8 cellular contexts compared by ENCODE assay signal in the genomic region with DNA sequence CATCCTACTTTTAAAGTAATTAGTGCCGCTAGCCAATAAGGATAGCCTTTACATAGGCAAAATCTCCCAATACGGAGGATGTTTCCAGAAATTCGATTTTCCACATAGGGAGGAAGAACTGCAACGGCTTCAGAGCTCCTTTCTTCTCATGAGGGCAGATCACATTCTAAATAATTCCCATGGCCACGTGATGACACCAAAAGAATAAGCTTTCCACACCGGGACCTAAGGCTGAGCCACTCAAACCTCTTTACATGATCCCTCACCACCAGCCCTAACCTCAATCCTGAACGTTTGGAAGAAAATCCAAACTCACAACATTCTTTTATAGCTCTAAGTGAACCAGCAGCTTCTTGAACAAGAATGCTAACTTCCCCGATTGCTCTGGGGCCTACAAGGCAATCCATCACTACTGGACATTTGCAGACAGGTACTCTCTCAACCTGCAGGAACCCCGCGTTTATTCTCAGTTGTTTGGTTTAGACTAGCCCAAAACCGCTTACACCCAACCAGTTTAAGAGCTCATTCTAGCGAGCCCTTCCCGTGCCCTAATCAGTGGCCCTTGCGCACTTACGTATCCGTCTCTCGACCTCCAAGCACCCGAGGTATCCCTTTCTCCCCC. TPM values are rescaled to one million over a fixed set of nuclear protein-coding genes. Genes with fewer than 3 reads are reported as not detected.
DNase-seq lines count a peak whose midpoint lies in the region; ATAC-seq lines count a peak whose summit lies in the region.

No MANE protein-coding gene starts in this region.

- DNase-seq in activated T-cell treated with anti-CD3 and anti-CD28 coated beads for 48 hours (ENCODE audit: low read depth) (peak; percentile 6), NCI-H748 (lab: John Stamatoyannopoulos, UW; ENCODE audit: unreplicated experiment) (peak; percentile 30), cerebellar cortex (ENCODE audit: low spot score) (peak; percentile 43), activated gamma-delta T cell treated with Interleukin-2 at 50 U/mL for 16 hours (no peak)
- no peak for DNase-seq in activated T-cell treated with anti-CD3 and anti-CD28 coated beads, Interleukin-2, amount 50 U/mL, for 1 hour
- DNase-seq in stimulated activated CD4-positive, alpha-beta T cell treated with anti-CD3 and anti-CD28 coated beads, Interleukin-2, amount 100 ng/mL, for 48 hours = no peak

- no peaks in the 10 kb centered on the region for H3K27me3 ChIP-seq in mononuclear cell (ENCODE audit: insufficient read depth, low read length)

- peaks cover 17% of the 10 kb centered on the region for H3K4me1 ChIP-seq in mononuclear cell (ENCODE audit: insufficient read depth, low read length)

- ATAC-seq in GM21367 (IDR thresholded peaks at IDR 0.05; ENCODE audit: unreplicated experiment) = no peak

- peak overlapping the region; percentile 58 for H3K4me3 ChIP-seq in mononuclear cell (ENCODE audit: low read length)

- H3K9me3 ChIP-seq in mononuclear cell (ENCODE audit: low read depth, low read length) = no peaks in the 10 kb centered on the region

RNA-seq across cellular contexts. Expression of a gene that starts 0.9 kb away (rescaled TPM):
- total RNA-seq in mononuclear cell = 18.3 TPM

RNA-seq across cellular contexts. Expression of a gene that starts 58.2 kb away (rescaled TPM):
- total RNA-seq in mononuclear cell = 13.7 TPM

Comparison
In these comparisons a context has a peak if more than half of its experiments do, and no peak if none do; other contexts are left out.
1. DNase-seq: peak in activated T-cell treated with anti-CD3 and anti-CD28 coated beads for 48 hours (single experiment), NCI-H748 (single experiment) and cerebellar cortex (single experiment); none in activated T-cell treated with anti-CD3 and anti-CD28 coated beads, Interleukin-2, amount 50 U/mL, for 1 hour (single experiment), activated gamma-delta T cell treated with Interleukin-2 at 50 U/mL for 16 hours (single experiment) and stimulated activated CD4-positive, alpha-beta T cell treated with anti-CD3 and anti-CD28 coated beads, Interleukin-2, amount 100 ng/mL, for 48 hours (0 of 2).